Comparison of ENCODE assay signal across 1 cellular context in the genomic region with DNA sequence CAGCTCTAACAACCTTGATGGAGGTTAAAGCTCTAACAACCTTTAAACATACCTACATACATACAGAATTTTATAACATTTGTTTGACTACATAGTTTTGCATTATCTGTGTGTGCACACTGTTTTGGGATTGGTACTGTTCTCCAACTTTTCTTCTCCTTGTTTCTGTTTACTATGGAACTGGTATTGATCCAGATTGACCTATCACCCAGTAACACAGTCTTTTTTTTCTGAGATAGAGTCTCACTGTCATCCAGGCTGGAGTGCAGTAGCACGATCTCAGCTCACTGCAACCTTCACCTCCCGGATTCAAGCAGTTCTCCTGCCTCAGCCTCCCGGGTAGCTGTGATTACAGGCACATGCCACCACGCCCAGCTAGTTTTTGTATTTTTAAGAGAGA.
TF ChIP-seq lines count a peak whose summit lies in the region.

No MANE protein-coding gene starts in this region.

TF ChIP-seq in HepG2, 621 proteins besides CTCF, POLR2A, EP300 and RAD21:
- TF ChIP-seq PPARG (CRISPR knock-in tag; conservative IDR thresholded peaks at IDR 0.05): 0 out of 2 replicates have a peak, but pooled peaks have one; percentile 36
- TF ChIP-seq KDM6A (CRISPR knock-in tag; IDR thresholded peaks at IDR 0.05; ENCODE audit: low read depth): no peak
